In genomic region chr7:106153891-106154449, GRCh38 we compare ENCODE assay signal across 8 cellular contexts. TPM values are rescaled to one million over a fixed set of nuclear protein-coding genes. Genes with fewer than 3 reads are reported as not detected.
A peak's percentile ranks its signal among the peaks of the same experiment; 100 is the strongest.
DNase-seq lines count a peak whose midpoint lies in the region; FAIRE-seq and TF ChIP-seq lines count a peak whose summit lies in the region.

No MANE protein-coding gene starts in this region.

- peaks cover 4% of the 10 kb centered on the region for H3K4me1 ChIP-seq in endothelial cell of umbilical vein (ENCODE audit: control insufficient read depth, extremely low read depth, insufficient read depth, low read length)

- H3K9me1 ChIP-seq in endothelial cell of umbilical vein (replicated peaks; ENCODE audit: control insufficient read depth, extremely low read depth, insufficient read depth, low read length) = no peaks in the 10 kb centered on the region

- no TSS peak for BruUV-seq in endothelial cell of umbilical vein (replicated peaks; lab: Mats Ljungman, UMichigan)

- peaks cover 7% of the 10 kb centered on the region for H3K27me3 ChIP-seq in BJ (ENCODE audit: control insufficient read depth, insufficient read depth, low read length)
- H3K27me3 ChIP-seq in endothelial cell of umbilical vein (ENCODE audit: control insufficient read depth in 2 of 2, insufficient read depth in 2 of 2, low read length in 2 of 2) = peaks cover 31 to 33% of the 10 kb centered on the region in 2 experiments

- H4K20me1 ChIP-seq in endothelial cell of umbilical vein (replicated peaks; ENCODE audit: control insufficient read depth, extremely low read depth, insufficient read depth, low read length) = no peaks in the 10 kb centered on the region

- no peak overlapping the region for H3K4me2 ChIP-seq in endothelial cell of umbilical vein (ENCODE audit: insufficient read depth, low read length)

- no peak overlapping the region for H3K9ac ChIP-seq in endothelial cell of umbilical vein (replicated peaks; ENCODE audit: extremely low read depth, insufficient read depth, low read length)

- H3K36me3 ChIP-seq in BJ (ENCODE audit: control insufficient read depth, insufficient read depth, low read length) (no peaks in the 10 kb centered on the region), endothelial cell of umbilical vein (ENCODE audit: control insufficient read depth in 2 of 2, extremely low read depth in 1 of 2, insufficient read depth in 2 of 2, low read length in 2 of 2) (no peaks in the 10 kb centered on the region)

- no peaks in the 10 kb centered on the region for H3K79me2 ChIP-seq in endothelial cell of umbilical vein (ENCODE audit: control insufficient read depth, insufficient read depth, low read length)

- intact Hi-C loops in endothelial cell of umbilical vein (cut with micrococcal nuclease) = loop anchor here (1.0 to 10.0 kb wide), 3 partner anchors 97 to 502 kb away; no protein-coding TSS in a partner anchor

- TF ChIP-seq CTCF in BJ (IDR thresholded peaks at IDR 0.05; ENCODE audit: insufficient read depth, low read depth, low read length) (peak; percentile 98), endothelial cell of umbilical vein (IDR thresholded peaks at IDR 0.05; ENCODE audit: extremely low read depth in 1 of 2, insufficient read depth in 1 of 2, low read depth in 1 of 2, low read length in 2 of 2) (peak; percentile 91 to 92)

- CTCF ChIA-PET in BJ (lab: Yijun Ruan, JAX) (interaction anchor here (0.5 to 9.5 kb wide), 32 partner anchors 8 to 1542 kb away, joined by 3 to 184 read pairs (median 4); no protein-coding TSS in a partner anchor), endothelial cell of umbilical vein (lab: Charles Lee) (interaction anchor here (0.6 to 7.0 kb wide), 41 partner anchors 8 to 502 kb away, joined by 3 to 209 read pairs (median 6); partner anchors contain the start of gene SYPL1)

- POLR2A ChIA-PET in BJ (lab: Charles Lee) = interaction anchor here (0.6 kb wide), 1 partner anchor 394 kb away, joined by 4 read pairs; no protein-coding TSS in a partner anchor
- POLR2A ChIA-PET in endothelial cell of umbilical vein (lab: Charles Lee) = no interaction called here

- peak; percentile 92 for FAIRE-seq in GM19239 (lab: Jason Lieb, UNC)
- FAIRE-seq in endothelial cell of umbilical vein (lab: Jason Lieb, UNC) = peak; percentile 95

- no peak for TF ChIP-seq POLR2A in endothelial cell of umbilical vein (IDR thresholded peaks at IDR 0.05; ENCODE audit: low read depth, low read length)

- H3K4me3 ChIP-seq in BJ (ENCODE audit: low read depth, low read length) (no peak overlapping the region), endothelial cell of umbilical vein (replicated peaks in 1 of 3; ENCODE audit: insufficient read depth in 1 of 3, low read depth in 1 of 3, low read length in 3 of 3) (no peak overlapping the region)

- dilution Hi-C loops in endothelial cell of umbilical vein (cut with MboI; ENCODE audit: extremely low pct_ligation_motif_present, low sequenced_read_pairs) = loop anchor here (25.0 kb wide), 1 partner anchor 92 kb away; no protein-coding TSS in a partner anchor

- no peaks in the 10 kb centered on the region for H3K9me3 ChIP-seq in endothelial cell of umbilical vein (replicated peaks; ENCODE audit: control insufficient read depth, insufficient read depth, low read length)

- no peak overlapping the region for H2AFZ ChIP-seq in endothelial cell of umbilical vein (ENCODE audit: low read depth, low read length)

- peak; percentile 21 for DNase-seq in BJ (ENCODE audit: low read depth)
- DNase-seq in GM19239 (ENCODE audit: insufficient read length, low spot score) = peak; percentile 49
- DNase-seq in HPDE6-E6E7 (ENCODE audit: extremely low spot score) = peak; percentile 80
- peak; percentile 27 for DNase-seq in NOMO-1 treated with DMSO at 0.1 percent for 48 hours (lab: John Stamatoyannopoulos, UW; ENCODE audit: unreplicated experiment)
- peak; percentile 28 for DNase-seq in activated CD8-positive, alpha-beta memory T cell treated with anti-CD3 and anti-CD28 coated beads, Interleukin-2, amount 50 U/mL, for 1 hour (ENCODE audit: extremely low read depth)
- peak; percentile 80 for DNase-seq in endothelial cell of umbilical vein (ENCODE audit: low read depth, low spot score)
- DNase-seq in mucosa of gallbladder (ENCODE audit: low spot score) = peak; percentile 85
- peak; percentile 27 to 44 for DNase-seq in stimulated activated CD8-positive, alpha-beta memory T cell treated with anti-CD3 and anti-CD28 coated beads, Interleukin-4, amount 100 ng/mL, for 4 hours (ENCODE audit: low read depth in 2 of 2, low spot score in 1 of 2)

- no peak overlapping the region for H3K27ac ChIP-seq in endothelial cell of umbilical vein (ENCODE audit: insufficient read depth, low read depth, low read length)

TF ChIP-seq in endothelial cell of umbilical vein, 7 proteins besides CTCF, POLR2A, EP300 and RAD21:
- TF ChIP-seq GATA2 (IDR thresholded peaks at IDR 0.05; ENCODE audit: insufficient read depth, insufficient read length, low read depth, low read length) (no peak), FOS (IDR thresholded peaks at IDR 0.05; ENCODE audit: borderline replicate concordance, insufficient read depth, low read length) (no peak), MAX (IDR thresholded peaks at IDR 0.05; ENCODE audit: insufficient read depth, insufficient read length) (no peak), POLR2AphosphoS5 (IDR thresholded peaks at IDR 0.05; ENCODE audit: insufficient read depth, low read depth, low read length) (no peak), JUN (IDR thresholded peaks at IDR 0.05; ENCODE audit: borderline replicate concordance, insufficient read depth, insufficient read length, low read depth) (no peak), MYC (IDR thresholded peaks at IDR 0.05; ENCODE audit: low read depth, low read length) (no peak), EZH2 (IDR thresholded peaks at IDR 0.05; ENCODE audit: borderline replicate concordance, low read depth, low read length, severe bottlenecking) (no peak)

RNA-seq across cellular contexts. Expression of gene SYPL1, which starts 41.9 kb away (rescaled TPM):
- polyA plus RNA-seq in BJ (2011; rRNA removed) (39.9 and 77.9 TPM in 2 replicates), endothelial cell of umbilical vein (51.2 and 59.8 TPM in 2 replicates)
- 20.1 and 23.3 TPM in 2 replicates for polyA minus RNA-seq in BJ (2011; rRNA and poly(A)+ RNA removed)
- total RNA-seq in endothelial cell of umbilical vein (66.6 and 67.1 TPM in 2 replicates), mucosa of gallbladder (116 TPM)
- 50.5 and 51.5 TPM in 2 replicates for polyA plus RNA-seq in endothelial cell of umbilical vein (2011; cell fraction: cytosol; rRNA removed)
- 19.3 and 27.3 TPM in 2 replicates for polyA plus RNA-seq in endothelial cell of umbilical vein (2011; cell fraction: nucleus; rRNA removed)
- polyA plus RNA-seq in endothelial cell of umbilical vein (2012) = 57.2 and 78.4 TPM in 2 replicates
- 65.1 and 75.2 TPM in 2 replicates for polyA minus RNA-seq in endothelial cell of umbilical vein
- 17.4 TPM for polyA minus RNA-seq in endothelial cell of umbilical vein (2011; cell fraction: cytosol; rRNA and poly(A)+ RNA removed)
- polyA minus RNA-seq in endothelial cell of umbilical vein (2011; cell fraction: nucleus; rRNA and poly(A)+ RNA removed) = 17.0 and 28.4 TPM in 2 replicates

Comparison
In these comparisons a context has a peak if more than half of its experiments do, and no peak if none do; other contexts are left out.
1. DNase-seq: peak in every context shown above with its lines; median percentile 85 in mucosa of gallbladder; 80 in HPDE6-E6E7; 80 in endothelial cell of umbilical vein; 49 in GM19239; 36 in stimulated activated CD8-positive, alpha-beta memory T cell treated with anti-CD3 and anti-CD28 coated beads, Interleukin-4, amount 100 ng/mL, for 4 hours; 28 in activated CD8-positive, alpha-beta memory T cell treated with anti-CD3 and anti-CD28 coated beads, Interleukin-2, amount 50 U/mL, for 1 hour; 27 in NOMO-1 treated with DMSO at 0.1 percent for 48 hours; 21 in BJ.